1 cellular context compared by ENCODE assay signal in the genomic region with DNA sequence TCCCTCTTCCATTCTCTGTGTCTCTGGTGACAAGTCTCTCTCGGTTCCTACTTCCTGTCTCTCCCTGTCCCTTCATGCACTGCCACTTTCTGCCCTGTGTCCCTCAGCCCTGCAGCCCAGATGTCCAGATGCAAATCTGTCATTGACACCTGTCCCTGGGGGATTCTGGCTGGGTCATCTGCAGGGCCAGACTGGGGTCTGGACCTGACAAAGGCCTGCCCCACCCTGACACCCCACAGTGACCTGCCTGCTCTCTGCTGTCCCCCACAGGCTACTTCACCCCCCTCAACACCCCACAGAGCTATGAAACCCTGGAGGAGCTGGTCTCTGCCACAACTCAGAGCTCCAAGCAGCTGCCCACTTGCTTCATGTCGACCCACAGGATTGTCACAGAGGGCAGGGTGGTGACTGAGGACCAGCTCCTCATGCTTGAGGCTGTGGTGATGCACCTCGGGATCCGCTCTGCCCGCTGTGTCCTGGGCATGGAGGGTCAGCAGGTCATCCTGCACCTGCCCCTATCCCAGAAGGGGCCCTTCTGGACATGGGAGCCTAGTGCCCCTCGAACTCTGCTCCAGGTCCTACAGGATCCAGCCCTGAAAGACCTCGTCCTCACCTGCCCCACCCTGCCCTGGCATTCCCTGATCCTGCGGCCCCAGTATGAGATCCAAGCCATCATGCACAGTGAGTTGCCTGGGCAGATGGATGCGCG.
TF ChIP-seq lines count a peak whose summit lies in the region.

No MANE protein-coding gene starts in this region.

TF ChIP-seq in HepG2, 621 proteins besides CTCF, POLR2A, EP300 and RAD21:
- TF ChIP-seq, protein P1, sequence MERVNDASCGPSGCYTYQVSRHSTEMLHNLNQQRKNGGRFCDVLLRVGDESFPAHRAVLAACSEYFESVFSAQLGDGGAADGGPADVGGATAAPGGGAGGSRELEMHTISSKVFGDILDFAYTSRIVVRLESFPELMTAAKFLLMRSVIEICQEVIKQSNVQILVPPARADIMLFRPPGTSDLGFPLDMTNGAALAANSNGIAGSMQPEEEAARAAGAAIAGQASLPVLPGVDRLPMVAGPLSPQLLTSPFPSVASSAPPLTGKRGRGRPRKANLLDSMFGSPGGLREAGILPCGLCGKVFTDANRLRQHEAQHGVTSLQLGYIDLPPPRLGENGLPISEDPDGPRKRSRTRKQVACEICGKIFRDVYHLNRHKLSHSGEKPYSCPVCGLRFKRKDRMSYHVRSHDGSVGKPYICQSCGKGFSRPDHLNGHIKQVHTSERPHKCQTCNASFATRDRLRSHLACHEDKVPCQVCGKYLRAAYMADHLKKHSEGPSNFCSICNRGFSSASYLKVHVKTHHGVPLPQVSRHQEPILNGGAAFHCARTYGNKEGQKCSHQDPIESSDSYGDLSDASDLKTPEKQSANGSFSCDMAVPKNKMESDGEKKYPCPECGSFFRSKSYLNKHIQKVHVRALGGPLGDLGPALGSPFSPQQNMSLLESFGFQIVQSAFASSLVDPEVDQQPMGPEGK (CRISPR knock-in tag; IDR thresholded peaks at IDR 0.05) = no peak
- no peak for TF ChIP-seq SIN3B (IDR thresholded peaks at IDR 0.05; ENCODE audit: low read length)
- TF ChIP-seq SAFB2 (CRISPR knock-in tag; IDR thresholded peaks at IDR 0.05; ENCODE audit: borderline replicate concordance, low read depth) = no peak
- TF ChIP-seq, protein P2, sequence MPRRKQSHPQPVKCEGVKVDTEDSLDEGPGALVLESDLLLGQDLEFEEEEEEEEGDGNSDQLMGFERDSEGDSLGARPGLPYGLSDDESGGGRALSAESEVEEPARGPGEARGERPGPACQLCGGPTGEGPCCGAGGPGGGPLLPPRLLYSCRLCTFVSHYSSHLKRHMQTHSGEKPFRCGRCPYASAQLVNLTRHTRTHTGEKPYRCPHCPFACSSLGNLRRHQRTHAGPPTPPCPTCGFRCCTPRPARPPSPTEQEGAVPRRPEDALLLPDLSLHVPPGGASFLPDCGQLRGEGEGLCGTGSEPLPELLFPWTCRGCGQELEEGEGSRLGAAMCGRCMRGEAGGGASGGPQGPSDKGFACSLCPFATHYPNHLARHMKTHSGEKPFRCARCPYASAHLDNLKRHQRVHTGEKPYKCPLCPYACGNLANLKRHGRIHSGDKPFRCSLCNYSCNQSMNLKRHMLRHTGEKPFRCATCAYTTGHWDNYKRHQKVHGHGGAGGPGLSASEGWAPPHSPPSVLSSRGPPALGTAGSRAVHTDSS (CRISPR knock-in tag; conservative IDR thresholded peaks at IDR 0.05) = no peak
- TF ChIP-seq ZNF451 (CRISPR knock-in tag; IDR thresholded peaks at IDR 0.05) = no peak
- TF ChIP-seq, protein P3, sequence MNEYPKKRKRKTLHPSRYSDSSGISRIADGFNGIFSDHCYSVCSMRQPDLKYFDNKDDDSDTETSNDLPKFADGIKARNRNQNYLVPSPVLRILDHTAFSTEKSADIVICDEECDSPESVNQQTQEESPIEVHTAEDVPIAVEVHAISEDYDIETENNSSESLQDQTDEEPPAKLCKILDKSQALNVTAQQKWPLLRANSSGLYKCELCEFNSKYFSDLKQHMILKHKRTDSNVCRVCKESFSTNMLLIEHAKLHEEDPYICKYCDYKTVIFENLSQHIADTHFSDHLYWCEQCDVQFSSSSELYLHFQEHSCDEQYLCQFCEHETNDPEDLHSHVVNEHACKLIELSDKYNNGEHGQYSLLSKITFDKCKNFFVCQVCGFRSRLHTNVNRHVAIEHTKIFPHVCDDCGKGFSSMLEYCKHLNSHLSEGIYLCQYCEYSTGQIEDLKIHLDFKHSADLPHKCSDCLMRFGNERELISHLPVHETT (CRISPR knock-in tag; conservative IDR thresholded peaks at IDR 0.05) = no peak
- no peak for TF ChIP-seq MYC (CRISPR knock-in tag; IDR thresholded peaks at IDR 0.05; ENCODE audit: borderline replicate concordance)
- TF ChIP-seq, protein P4, sequence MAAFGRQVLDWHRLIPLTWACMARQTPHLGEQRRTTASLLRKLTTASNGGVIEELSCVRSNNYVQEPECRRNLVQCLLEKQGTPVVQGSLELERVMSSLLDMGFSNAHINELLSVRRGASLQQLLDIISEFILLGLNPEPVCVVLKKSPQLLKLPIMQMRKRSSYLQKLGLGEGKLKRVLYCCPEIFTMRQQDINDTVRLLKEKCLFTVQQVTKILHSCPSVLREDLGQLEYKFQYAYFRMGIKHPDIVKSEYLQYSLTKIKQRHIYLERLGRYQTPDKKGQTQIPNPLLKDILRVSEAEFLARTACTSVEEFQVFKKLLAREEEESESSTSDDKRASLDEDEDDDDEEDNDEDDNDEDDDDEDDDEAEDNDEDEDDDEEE (CRISPR knock-in tag; IDR thresholded peaks at IDR 0.05) = no peak
- TF ChIP-seq ARNTL (CRISPR knock-in tag; IDR thresholded peaks at IDR 0.05) = no peak
- TF ChIP-seq TCF12 (IDR thresholded peaks at IDR 0.05) = no peak
- TF ChIP-seq TCF12 (CRISPR knock-in tag; IDR thresholded peaks at IDR 0.05) = no peak
- TF ChIP-seq ZNF674 (CRISPR knock-in tag; IDR thresholded peaks at IDR 0.05; ENCODE audit: low read depth) = no peak
- TF ChIP-seq ZKSCAN5 (CRISPR knock-in tag; IDR thresholded peaks at IDR 0.05) = no peak
- no peak for TF ChIP-seq ZNF816 (CRISPR knock-in tag; IDR thresholded peaks at IDR 0.05; ENCODE audit: borderline replicate concordance)
- no peak for TF ChIP-seq HMGA1 (CRISPR knock-in tag; conservative IDR thresholded peaks at IDR 0.05)
